ENCODE assay signal across 8 cellular contexts in the genomic region with DNA sequence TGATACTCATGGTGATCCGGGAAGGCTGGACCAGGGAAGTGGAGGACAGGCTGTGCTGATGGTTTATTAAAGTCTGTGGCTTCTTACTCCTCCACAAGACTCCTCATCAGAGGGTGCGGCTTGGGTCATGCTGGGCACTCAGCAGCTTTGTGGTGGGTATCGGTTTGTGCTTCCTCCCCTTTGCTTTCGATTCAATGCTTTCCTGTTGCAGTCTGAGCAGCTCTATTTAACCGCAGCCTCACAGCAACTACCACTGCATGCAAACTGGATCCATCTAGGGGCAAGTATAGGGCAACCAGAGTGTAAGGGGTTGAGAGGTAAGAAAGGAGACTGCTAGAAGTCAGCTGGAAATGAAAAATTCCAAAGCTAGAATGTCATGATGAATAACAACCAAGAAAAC. TPM values are rescaled to one million over a fixed set of nuclear protein-coding genes. Genes with fewer than 3 reads are reported as not detected.
DNase-seq lines count a peak whose midpoint lies in the region; ATAC-seq lines count a peak whose summit lies in the region.
"Not testable (repeated sequence)": the region's sequence is repeated elsewhere in the genome, so short reads cannot be mapped to it uniquely, and the experiment has no call there.

No MANE protein-coding gene starts in this region.

- intact Hi-C loops in left cardiac atrium (cut with DNase I): not testable (repeated sequence)

- not testable (repeated sequence) for H3K27me3 Mint-ChIP-seq in stimulated activated naive B cell treated with anti-CD40 and anti-IgM and Interleukin-4, amounts not matched to agents 10 μg/mL and 1 μg/mL and 100 μg/mL, for 72 hours

- not testable (repeated sequence) for H3K9me3 Mint-ChIP-seq in stimulated activated naive B cell treated with anti-CD40 and anti-IgM and Interleukin-4, amounts not matched to agents 10 μg/mL and 1 μg/mL and 100 μg/mL, for 72 hours

- not testable (repeated sequence) for DNase-seq in left cardiac atrium; stimulated activated naive B cell treated with anti-CD40 and anti-IgM and Interleukin-4, amounts not matched to agents 10 μg/mL and 1 μg/mL and 100 μg/mL, for 72 hours

- not testable (repeated sequence) for H3K27ac Mint-ChIP-seq in stimulated activated naive B cell treated with anti-CD40 and anti-IgM and Interleukin-4, amounts not matched to agents 10 μg/mL and 1 μg/mL and 100 μg/mL, for 72 hours

- not testable (repeated sequence) for H3K4me1 Mint-ChIP-seq in stimulated activated naive B cell treated with anti-CD40 and anti-IgM and Interleukin-4, amounts not matched to agents 10 μg/mL and 1 μg/mL and 100 μg/mL, for 72 hours

- ATAC-seq in GM18502 (IDR thresholded peaks at IDR 0.05; ENCODE audit: poor library complexity, unreplicated experiment) (peak; percentile 98), GM19328 (IDR thresholded peaks at IDR 0.05; ENCODE audit: unreplicated experiment) (peak; percentile 95), GM21619 (IDR thresholded peaks at IDR 0.05; ENCODE audit: unreplicated experiment) (peak; percentile 98), HG02943 (IDR thresholded peaks at IDR 0.05; ENCODE audit: low read depth, unreplicated experiment) (peak; percentile 98), HG03378 (IDR thresholded peaks at IDR 0.05; ENCODE audit: unreplicated experiment) (peak; percentile 94), left cardiac atrium (peak; percentile 67 to 71)
- ATAC-seq in activated CD4-positive, CD25-positive, alpha-beta regulatory T cell treated with anti-CD3 and anti-CD28 coated beads, Interleukin-2, amount 50 U/mL, for 24 hours: peak; percentile 89 to 90
- ATAC-seq in stimulated activated naive B cell treated with anti-CD40 and anti-IgM and Interleukin-4, amounts not matched to agents 10 μg/mL and 1 μg/mL and 100 μg/mL, for 72 hours (replicated peaks): peak; percentile 98 to 100

- not testable (repeated sequence) for H3K4me3 Mint-ChIP-seq in stimulated activated naive B cell treated with anti-CD40 and anti-IgM and Interleukin-4, amounts not matched to agents 10 μg/mL and 1 μg/mL and 100 μg/mL, for 72 hours

- H3K36me3 Mint-ChIP-seq in stimulated activated naive B cell treated with anti-CD40 and anti-IgM and Interleukin-4, amounts not matched to agents 10 μg/mL and 1 μg/mL and 100 μg/mL, for 72 hours: not testable (repeated sequence)

RNA-seq across cellular contexts. Expression of gene NUDT4B, which starts 9.8 kb away (rescaled TPM):
- under 1 TPM in 1 of 2 donors, not detected in 1; 0.74 TPM for total RNA-seq in left cardiac atrium
